ENCODE assay signal across 8 cellular contexts in the genomic region with DNA sequence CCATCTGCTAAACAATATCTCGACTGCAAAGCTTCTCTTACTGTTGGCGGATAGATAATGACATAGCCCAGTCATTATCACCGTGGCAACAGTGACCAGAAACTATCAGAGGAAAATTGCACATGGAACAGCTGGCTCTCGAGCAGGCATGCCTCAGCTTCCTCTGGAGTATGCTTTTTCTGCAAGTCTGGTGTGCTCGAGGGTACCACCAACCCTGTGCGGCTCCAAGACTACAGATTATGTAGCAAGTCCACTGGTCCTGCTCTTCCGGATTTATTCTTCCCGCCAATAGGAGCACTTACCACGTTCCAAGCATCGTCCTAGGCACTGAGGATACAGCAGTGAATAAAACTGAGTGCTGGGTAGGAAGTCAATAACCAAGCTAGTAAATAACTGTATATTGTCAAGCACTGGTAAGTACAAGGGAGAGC. TPM values are rescaled to one million over a fixed set of nuclear protein-coding genes. Genes with fewer than 3 reads are reported as not detected.
DNase-seq lines count a peak whose midpoint lies in the region; ATAC-seq and TF ChIP-seq lines count a peak whose summit lies in the region.

No MANE protein-coding gene starts in this region.

- peak overlapping the region; percentile 91 to 99 (median 98) for H3K27ac Mint-ChIP-seq in naive B cell

- peaks cover 37 to 53% (median 52%) of the 10 kb centered on the region in 3 donors for H3K4me1 Mint-ChIP-seq in naive B cell

- H3K9me3 ChIP-seq in PC-9 (ENCODE audit: insufficient read depth, low read depth), result no peaks in the 10 kb centered on the region

- peaks cover 12% of the 10 kb centered on the region for H3K36me3 ChIP-seq in PC-9 (ENCODE audit: low read depth)

- peak overlapping the region; percentile 96 for H3K4me2 ChIP-seq in PC-9

- peak overlapping the region; percentile 82 to 98 (median 93) for H3K4me3 Mint-ChIP-seq in naive B cell

- H4K20me1 ChIP-seq in PC-9 (ENCODE audit: insufficient read depth), result peaks cover 25% of the 10 kb centered on the region

- no peaks in the 10 kb centered on the region for H3K9me2 ChIP-seq in PC-9 (ENCODE audit: insufficient read depth)

- H3K9me3 Mint-ChIP-seq in naive B cell, result no peaks in the 10 kb centered on the region

- ATAC-seq in naive B cell (ENCODE audit: low read depth in 2 of 2) (no peak), GM21528 (IDR thresholded peaks at IDR 0.05; ENCODE audit: low FRiP score, unreplicated experiment) (no peak)

- TF ChIP-seq CTCF in HFF-Myc (IDR thresholded peaks at IDR 0.05; ENCODE audit: low read depth, low read length, missing control alignments), result no peak
- no peak for TF ChIP-seq CTCF in PC-9 (conservative IDR thresholded peaks at IDR 0.05)
- no peak for TF ChIP-seq CTCF in coronary artery (IDR thresholded peaks at IDR 0.05)

- no TSS peak for BruUV-seq in PC-9 (replicated peaks; lab: Mats Ljungman, UMichigan)

- CTCF ChIA-PET in PC-9 (lab: Charles Lee), result no interaction called here

- peak overlapping the region; percentile 93 for H3K4me3 ChIP-seq in HFF-Myc (replicated peaks; ENCODE audit: low read depth, low read length)
- H3K4me3 ChIP-seq in PC-9, result peak overlapping the region; percentile 73
- peak overlapping the region; percentile 92 for H3K4me3 ChIP-seq in coronary artery

- H3K27ac ChIP-seq in PC-9, result peak overlapping the region; percentile 66
- H3K27ac ChIP-seq in coronary artery, result peak overlapping the region; percentile 27 to 83

- peaks cover 25% of the 10 kb centered on the region; the same call in 1 of the 2 replicates for H3F3A ChIP-seq in PC-9 (ENCODE audit: insufficient read depth, low read depth)

- no peaks in the 10 kb centered on the region for H3K27me3 ChIP-seq in PC-9 (ENCODE audit: insufficient read depth, low read depth)

- intact Hi-C loops in PC-9 (cut with micrococcal nuclease; ENCODE audit: unreplicated experiment), result no loop called here

- H2AFZ ChIP-seq in PC-9, result no peak overlapping the region

- no peaks in the 10 kb centered on the region for H3K27me3 Mint-ChIP-seq in naive B cell

- POLR2A ChIA-PET in PC-9 (lab: Charles Lee; ENCODE audit: unreplicated experiment), result interaction anchor here (0.6 kb wide), 1 partner anchor 26 kb away, joined by 3 read pairs; no protein-coding TSS in a partner anchor

- H3K36me3 Mint-ChIP-seq in naive B cell, result no peaks in the 10 kb centered on the region

- DNase-seq in Ammon's horn (ENCODE audit: low spot score) (peak; percentile 46), HFF-Myc (ENCODE audit: extremely low read depth, low read depth) (no peak), PC-9 (no peak), coronary artery (ENCODE audit: low spot score) (peak; percentile 56), naive B cell (no peak), inferior parietal cortex (ENCODE audit: extremely low spot score) (no peak)
- no peak for DNase-seq in central memory CD4-positive, alpha-beta T cell

- H3K4me1 ChIP-seq in PC-9 (replicated peaks; ENCODE audit: insufficient read depth), result peaks cover 46% of the 10 kb centered on the region

- peaks cover 90% of the 10 kb centered on the region for H3K79me2 ChIP-seq in PC-9 (ENCODE audit: low read depth)

RNA-seq across cellular contexts. Expression of a gene that starts 1.4 kb away (rescaled TPM):
- total RNA-seq in PC-9 (2021), result 19.6 and 23.2 TPM in 2 replicates
- polyA plus RNA-seq in naive B cell (ENCODE audit: low read depth in 6 of 6), result 10 to 100 TPM; 51.3 to 98.1 (median 62.4) TPM

RNA-seq across cellular contexts. Expression of a gene that starts 17.0 kb away (rescaled TPM):
- total RNA-seq in PC-9 (2021), result 1.5 and 1.9 TPM in 2 replicates
- 1 to 10 TPM in 5 of 6 donors, under 1 TPM in 1; 0.71 to 9.4 (median 5.3) TPM for polyA plus RNA-seq in naive B cell (ENCODE audit: low read depth in 6 of 6)

Comparison
In these comparisons a context has a peak if more than half of its experiments do, and no peak if none do; other contexts are left out.
1. DNase-seq: peak in Ammon's horn (single experiment) and coronary artery (single experiment); none in HFF-Myc (single experiment), PC-9 (0 of 2), naive B cell (single experiment), inferior parietal cortex (single experiment) and central memory CD4-positive, alpha-beta T cell (single experiment).
2. Peak in every context shown above with its lines, with median percentiles within 50 percentile points of each other: H3K4me3 ChIP-seq.